23 cellular contexts compared by ENCODE assay signal in genomic region chr2:162300271-162300670, GRCh38. TPM values are rescaled to one million over a fixed set of nuclear protein-coding genes. Genes with fewer than 3 reads are reported as not detected.
"Had no signal": no experiment of that assay in that cellular context is flagged by ENCODE, and none has a peak within 500 bp of the region (broad histone marks: within the 10 kb centered on the region; RNA-seq: fewer than 3 reads in every experiment).

No MANE protein-coding gene starts in this region.

- H3K9me3 Mint-ChIP-seq: activated naive CD4-positive, alpha-beta T cell treated with anti-CD3 and anti-CD28 coated beads, Interleukin-2, amount 50 U/mL, for 72 hours; immature natural killer cell; natural killer cell treated with Interleukin-12 subunit alpha and Interleukin-12 subunit beta and Interleukin-15 and Interleukin-18, amount 100 ng/mL, for 72 hours had no signal

- H3K4me3 Mint-ChIP-seq: immature natural killer cell; natural killer cell treated with Interleukin-12 subunit alpha and Interleukin-12 subunit beta and Interleukin-15 and Interleukin-18, amount 100 ng/mL, for 72 hours had no signal

- ATAC-seq: activated naive CD4-positive, alpha-beta T cell treated with anti-CD3 and anti-CD28 coated beads, Interleukin-2, amount 50 U/mL, for 72 hours; natural killer cell treated with Interleukin-12 subunit alpha and Interleukin-12 subunit beta and Interleukin-15 and Interleukin-18, amount 100 ng/mL, for 72 hours had no signal

- H3K36me3 ChIP-seq: adrenal gland, ovary, prostate gland, vagina had no signal

- H3K27me3 ChIP-seq: adrenal gland, breast epithelium, left lung, ovary, stomach, suprapubic skin, vagina had no signal

- H3K27ac ChIP-seq: adrenal gland, breast epithelium, coronary artery, left lung, ovary, prostate gland, stomach, suprapubic skin, vagina had no signal

- H3K27me3 Mint-ChIP-seq: natural killer cell treated with Interleukin-12 subunit alpha and Interleukin-12 subunit beta and Interleukin-15 and Interleukin-18, amount 100 ng/mL, for 72 hours had no signal

- DNase-seq: activated gamma-delta T cell treated with Interleukin-2 at 50 U/mL for 16 hours; activated T-cell treated with anti-CD3 and anti-CD28 coated beads, Interleukin-2, amount 50 U/mL, for 1 hour; adrenal gland; foreskin melanocyte; immature natural killer cell; kidney glomerular epithelial cell; left lung; mammary epithelial cell; midbrain; ovary; stimulated activated CD4-positive, alpha-beta T cell treated with anti-CD3 and anti-CD28 coated beads, Interleukin-12 subunit alpha, Interleukin-12 subunit beta, amount 100 ng/mL, for 4 hours; stimulated activated CD4-positive, alpha-beta T cell treated with anti-CD3 and anti-CD28 coated beads, Interleukin-4, amount 100 ng/mL, for 4 hours; stomach; T-helper 1 cell; T-helper 9 cell; trophoblast cell had no signal

- H3K9me3 ChIP-seq: adrenal gland, breast epithelium, left lung, ovary, prostate gland, stomach, suprapubic skin, vagina had no signal

- H3K27ac Mint-ChIP-seq: activated naive CD4-positive, alpha-beta T cell treated with anti-CD3 and anti-CD28 coated beads, Interleukin-2, amount 50 U/mL, for 72 hours; immature natural killer cell; natural killer cell treated with Interleukin-12 subunit alpha and Interleukin-12 subunit beta and Interleukin-15 and Interleukin-18, amount 100 ng/mL, for 72 hours had no signal

- H3K4me1 ChIP-seq: breast epithelium, prostate gland, vagina had no signal

- H3K36me3 Mint-ChIP-seq: activated naive CD4-positive, alpha-beta T cell treated with anti-CD3 and anti-CD28 coated beads, Interleukin-2, amount 50 U/mL, for 72 hours had no signal

- H3K4me3 ChIP-seq: adrenal gland, breast epithelium, coronary artery, left lung, ovary, prostate gland, stomach, suprapubic skin, vagina had no signal

RNA-seq across cellular contexts. Expression of gene FAP, which starts 57.0 kb away (rescaled TPM):
- total RNA-seq: natural killer cell treated with Interleukin-12 subunit alpha and Interleukin-12 subunit beta and Interleukin-15 and Interleukin-18, amount 100 ng/mL, for 72 hours had no signal
- polyA plus RNA-seq: immature natural killer cell had no signal
